In genomic region chr5:58974601-58975000, GRCh38 we compare ENCODE assay signal across 24 cellular contexts.
A peak's percentile ranks its signal among the peaks of the same experiment; 100 is the strongest.
DNase-seq lines count a peak whose midpoint lies in the region; ATAC-seq and TF ChIP-seq lines count a peak whose summit lies in the region.
"Had no signal": no experiment of that assay in that cellular context is flagged by ENCODE, and none has a peak within 500 bp of the region (broad histone marks: within the 10 kb centered on the region; RNA-seq: fewer than 3 reads in every experiment).

No MANE protein-coding gene starts in this region.

- no TSS peak for BruUV-seq in PC-3 (replicated peaks; lab: Mats Ljungman, UMichigan)

- no peaks in the 10 kb centered on the region for H4K20me1 ChIP-seq in PC-3 (ENCODE audit: low read length)

- intact Hi-C loops in PC-3 (cut with micrococcal nuclease), result no loop called here

- H3K27ac ChIP-seq in endodermal cell (ENCODE audit: low read depth, low read length) (no peak overlapping the region), PC-3 (ENCODE audit: low read length) (no peak overlapping the region)
- H3K27ac ChIP-seq: C4-2B, SK-N-MC had no signal

- H3K27ac Mint-ChIP-seq in activated naive CD8-positive, alpha-beta T cell, result peak overlapping the region; percentile 6
- no peak overlapping the region for H3K27ac Mint-ChIP-seq in activated naive CD8-positive, alpha-beta T cell treated with anti-CD3 and anti-CD28 coated beads for 36 hours
- H3K27ac Mint-ChIP-seq in T-helper 17 cell (peak overlapping the region; percentile 63), endodermal cell (peak overlapping the region; percentile 23)
- H3K27ac Mint-ChIP-seq: B cell, IgD-negative memory B cell had no signal

- H3K36me3 Mint-ChIP-seq in activated naive CD8-positive, alpha-beta T cell, result peaks cover 9% of the 10 kb centered on the region
- peaks cover 12% of the 10 kb centered on the region for H3K36me3 Mint-ChIP-seq in activated naive CD8-positive, alpha-beta T cell treated with anti-CD3 and anti-CD28 coated beads for 36 hours
- peaks cover 9% of the 10 kb centered on the region for H3K36me3 Mint-ChIP-seq in T-helper 17 cell (ENCODE audit: low read depth)
- H3K36me3 Mint-ChIP-seq in endodermal cell (ENCODE audit: low read depth), result peaks cover 20% of the 10 kb centered on the region

- no peak overlapping the region for H3K4me3 Mint-ChIP-seq in activated naive CD8-positive, alpha-beta T cell
- no peak overlapping the region for H3K4me3 Mint-ChIP-seq in activated naive CD8-positive, alpha-beta T cell treated with anti-CD3 and anti-CD28 coated beads for 36 hours
- H3K4me3 Mint-ChIP-seq in T-helper 17 cell, result peak overlapping the region; percentile 33
- H3K4me3 Mint-ChIP-seq in endodermal cell, result no peak overlapping the region
- H3K4me3 Mint-ChIP-seq: B cell, IgD-negative memory B cell had no signal

- no peaks in the 10 kb centered on the region for H3K9me3 Mint-ChIP-seq in activated naive CD8-positive, alpha-beta T cell (ENCODE audit: low read depth)
- H3K9me3 Mint-ChIP-seq in activated naive CD8-positive, alpha-beta T cell treated with anti-CD3 and anti-CD28 coated beads for 36 hours, result no peaks in the 10 kb centered on the region
- H3K9me3 Mint-ChIP-seq in endodermal cell, result no peaks in the 10 kb centered on the region
- H3K9me3 Mint-ChIP-seq: IgD-negative memory B cell had no signal

- H3K9ac ChIP-seq in endodermal cell (ENCODE audit: extremely low read depth, low read length, poor library complexity, severe bottlenecking) (no peak overlapping the region), PC-3 (ENCODE audit: low read length) (no peak overlapping the region)

- POLR2A ChIA-PET in PC-3 (lab: Charles Lee; ENCODE audit: unreplicated experiment), result no interaction called here

- peaks cover 41% of the 10 kb centered on the region for H3K36me3 ChIP-seq in endodermal cell (ENCODE audit: control insufficient read depth, insufficient read depth, low read length)
- H3K36me3 ChIP-seq in PC-3 (ENCODE audit: low read depth, low read length), result no peaks in the 10 kb centered on the region

- H3K27me3 Mint-ChIP-seq in activated naive CD8-positive, alpha-beta T cell, result no peaks in the 10 kb centered on the region
- H3K27me3 Mint-ChIP-seq in activated naive CD8-positive, alpha-beta T cell treated with anti-CD3 and anti-CD28 coated beads for 36 hours, result no peaks in the 10 kb centered on the region
- H3K27me3 Mint-ChIP-seq in T-helper 17 cell, result no peaks in the 10 kb centered on the region
- H3K27me3 Mint-ChIP-seq in endodermal cell (ENCODE audit: insufficient read depth), result no peaks in the 10 kb centered on the region
- H3K27me3 Mint-ChIP-seq: B cell, IgD-negative memory B cell had no signal

- no peak for DNase-seq in activated naive CD8-positive, alpha-beta T cell treated with anti-CD3 and anti-CD28 coated beads for 36 hours
- DNase-seq in T-helper 17 cell (no peak), endodermal cell (no peak), UCSD-AML1 (lab: John Stamatoyannopoulos, UW; ENCODE audit: unreplicated experiment) (no peak), PC-3 (no peak), RKO (ENCODE audit: low spot score) (no peak)
- DNase-seq: Calu3, DND-41, HCEC 1CT, NCI-H1092 treated with DMSO at 0.1 percent for 48 hours, NCI-H1436, NCI-H187, NCI-H2081 treated with DMSO at 0.1 percent for 48 hours, NCI-H2171, NCI-H226, NCI-H510A, NCI-H69, SIG-M5 had no signal

- no peaks in the 10 kb centered on the region for H3F3A ChIP-seq in PC-3 (ENCODE audit: low read length, unreplicated experiment)

- no peak overlapping the region for H3K4me3 ChIP-seq in endodermal cell (ENCODE audit: low read length)
- no peak overlapping the region for H3K4me3 ChIP-seq in PC-3 (ENCODE audit: low read length)
- H3K4me3 ChIP-seq: SK-N-MC had no signal

- WGBS in endodermal cell (ENCODE audit: insufficient coverage in 1 of 2, insufficient read length in 1 of 2), 2 experiments, result 94 to 95% methylated on average over 5 of the region's 5 CpGs

- no peaks in the 10 kb centered on the region for H3K9me2 ChIP-seq in PC-3 (replicated peaks; ENCODE audit: low read length)

- H3K4me1 ChIP-seq in endodermal cell (ENCODE audit: control insufficient read depth, insufficient read depth, low read length), result no peaks in the 10 kb centered on the region
- peaks cover 10% of the 10 kb centered on the region; the same call in 1 of the 2 replicates for H3K4me1 ChIP-seq in PC-3 (ENCODE audit: insufficient read depth, low read length)

- no peak overlapping the region for H2AFZ ChIP-seq in PC-3 (ENCODE audit: low read length)

- H3K27me3 ChIP-seq in endodermal cell (ENCODE audit: control insufficient read depth, insufficient read depth, low read length, poor library complexity, severe bottlenecking) (no peaks in the 10 kb centered on the region), PC-3 (ENCODE audit: low read length) (no peaks in the 10 kb centered on the region)

- no peak overlapping the region for H3K4me2 ChIP-seq in PC-3 (ENCODE audit: low read length)

- CTCF ChIA-PET in PC-3 (lab: Charles Lee), result no interaction called here

- H3K9me3 ChIP-seq in T-helper 17 cell (ENCODE audit: control insufficient read depth, low read length, poor library complexity, severe bottlenecking) (no peaks in the 10 kb centered on the region), endodermal cell (ENCODE audit: control insufficient read depth, low read length) (no peaks in the 10 kb centered on the region), PC-3 (ENCODE audit: low read length) (no peaks in the 10 kb centered on the region)

- TF ChIP-seq CTCF in endodermal cell (conservative IDR thresholded peaks at IDR 0.05) (no peak), PC-3 (conservative IDR thresholded peaks at IDR 0.05; ENCODE audit: low read depth, low read length) (no peak)

- ATAC-seq in T-helper 17 cell, result no peak
- no peak for ATAC-seq in PC-3
- ATAC-seq: Panc1 had no signal

- H3K4me1 Mint-ChIP-seq in activated naive CD8-positive, alpha-beta T cell (ENCODE audit: low read depth), result peaks cover 7% of the 10 kb centered on the region
- peaks cover 2% of the 10 kb centered on the region for H3K4me1 Mint-ChIP-seq in activated naive CD8-positive, alpha-beta T cell treated with anti-CD3 and anti-CD28 coated beads for 36 hours
- H3K4me1 Mint-ChIP-seq in T-helper 17 cell, result peaks cover 15% of the 10 kb centered on the region
- H3K4me1 Mint-ChIP-seq in endodermal cell, result peaks cover 13% of the 10 kb centered on the region
- H3K4me1 Mint-ChIP-seq: B cell had no signal

- H3K79me2 ChIP-seq in PC-3 (ENCODE audit: low read length), result no peaks in the 10 kb centered on the region
